Comparison of ENCODE assay signal across 9 cellular contexts in genomic region chr14:74579447-74580274, GRCh38. TPM values are rescaled to one million over a fixed set of nuclear protein-coding genes. Genes with fewer than 3 reads are reported as not detected.
A peak's percentile ranks its signal among the peaks of the same experiment; 100 is the strongest.
DNase-seq lines count a peak whose midpoint lies in the region; ATAC-seq and TF ChIP-seq lines count a peak whose summit lies in the region.
"Had no signal": no experiment of that assay in that cellular context is flagged by ENCODE, and none has a peak within 500 bp of the region (broad histone marks: within the 10 kb centered on the region; RNA-seq: fewer than 3 reads in every experiment).

No MANE protein-coding gene starts in this region.

- TF ChIP-seq CTCF in AG04449 (IDR thresholded peaks at IDR 0.05; ENCODE audit: insufficient read depth, low read length, missing control alignments) (no peak), ascending aorta (IDR thresholded peaks at IDR 0.05) (no peak), endodermal cell (conservative IDR thresholded peaks at IDR 0.05) (no peak)

- intact Hi-C loops in ascending aorta (cut with DNase I): no loop called here
- intact Hi-C loops in naive thymus-derived CD4-positive, alpha-beta T cell (cut with micrococcal nuclease): no loop called here

- H3K9me3 Mint-ChIP-seq in naive thymus-derived CD4-positive, alpha-beta T cell: no peaks in the 10 kb centered on the region
- no peaks in the 10 kb centered on the region for H3K9me3 Mint-ChIP-seq in endodermal cell

- H3K9ac ChIP-seq in endodermal cell (ENCODE audit: extremely low read depth, low read length, poor library complexity, severe bottlenecking): no peak overlapping the region

- H3K27ac Mint-ChIP-seq in naive thymus-derived CD4-positive, alpha-beta T cell: peak overlapping the region in 1 of 9 donors; percentile 25
- H3K27ac Mint-ChIP-seq in endodermal cell: no peak overlapping the region

- CTCF ChIA-PET in AG04449 (lab: Yijun Ruan, JAX): interaction anchor here (9.1 kb wide), 1 partner anchor 32 kb away, joined by 65 read pairs; the partner anchor contains the start of gene LTBP2
- CTCF ChIA-PET in naive thymus-derived CD4-positive, alpha-beta T cell (lab: Charles Lee): no interaction called here

- H3K27ac ChIP-seq in ascending aorta (peak overlapping the region; percentile 91 to 94), endodermal cell (ENCODE audit: low read depth, low read length) (no peak overlapping the region)
- no peak overlapping the region for H3K27ac ChIP-seq in naive thymus-derived CD4-positive, alpha-beta T cell (ENCODE audit: low read depth, low read length)

- H3K4me3 Mint-ChIP-seq in naive thymus-derived CD4-positive, alpha-beta T cell: no peak overlapping the region
- H3K4me3 Mint-ChIP-seq in endodermal cell: no peak overlapping the region

- H3K27me3 Mint-ChIP-seq in naive thymus-derived CD4-positive, alpha-beta T cell: peaks cover 0 to 11% (median under 1%) of the 10 kb centered on the region in 5 donors
- H3K27me3 Mint-ChIP-seq in endodermal cell (ENCODE audit: insufficient read depth): no peaks in the 10 kb centered on the region

- POLR2A ChIA-PET in AG04449 (lab: Yijun Ruan, JAX): no interaction called here
- POLR2A ChIA-PET in naive thymus-derived CD4-positive, alpha-beta T cell (lab: Charles Lee): no interaction called here

- H3K4me3 ChIP-seq in AG04449 (ENCODE audit: low read depth, low read length): no peak overlapping the region
- no peak overlapping the region for H3K4me3 ChIP-seq in ascending aorta
- H3K4me3 ChIP-seq in naive thymus-derived CD4-positive, alpha-beta T cell (ENCODE audit: low read length): no peak overlapping the region
- H3K4me3 ChIP-seq in H7 (ENCODE audit: insufficient read depth, low read depth, low read length): no peak overlapping the region
- H3K4me3 ChIP-seq in endodermal cell (ENCODE audit: low read length): no peak overlapping the region

- peaks cover 0 to 1% (median 0%) of the 10 kb centered on the region in 5 donors for H3K36me3 Mint-ChIP-seq in naive thymus-derived CD4-positive, alpha-beta T cell
- no peaks in the 10 kb centered on the region for H3K36me3 Mint-ChIP-seq in endodermal cell (ENCODE audit: low read depth)

- H3K4me1 ChIP-seq in ascending aorta (peaks cover 40 to 88% of the 10 kb centered on the region in 2 donors), endodermal cell (ENCODE audit: control insufficient read depth, insufficient read depth, low read length) (no peaks in the 10 kb centered on the region)
- H3K4me1 ChIP-seq in naive thymus-derived CD4-positive, alpha-beta T cell (ENCODE audit: control insufficient read depth in 2 of 2, insufficient read depth in 2 of 2, low read length in 2 of 2): peaks cover 0 to under 1% of the 10 kb centered on the region in 2 donors

- H3K36me3 ChIP-seq in ascending aorta (peaks cover 0 to 15% of the 10 kb centered on the region in 2 donors), H7 (replicated peaks; ENCODE audit: control insufficient read depth, insufficient read depth, low read length) (no peaks in the 10 kb centered on the region), endodermal cell (ENCODE audit: control insufficient read depth, insufficient read depth, low read length) (no peaks in the 10 kb centered on the region)
- H3K36me3 ChIP-seq in naive thymus-derived CD4-positive, alpha-beta T cell (ENCODE audit: control insufficient read depth in 2 of 3, insufficient read depth in 3 of 3, low read length in 3 of 3): no peaks in the 10 kb centered on the region

- peak; percentile 56 for DNase-seq in AG04449 (ENCODE audit: low read depth, low spot score)
- peak; percentile 46 for DNase-seq in LoVo (ENCODE audit: low spot score)
- DNase-seq in ascending aorta (ENCODE audit: low spot score in 2 of 2): no peak
- DNase-seq in naive thymus-derived CD4-positive, alpha-beta T cell: peak in 1 of 9 donors; percentile 38
- DNase-seq in H7: no peak
- no peak for DNase-seq in activated effector memory CD4-positive, alpha-beta T cell treated with Interleukin-2 at 50 U/mL for 16 hours
- DNase-seq in SKM-1 treated with dmso at 0.1 percent for 144 hours (lab: John Stamatoyannopoulos, UW; ENCODE audit: unreplicated experiment): no peak
- no peak for DNase-seq in endodermal cell
- DNase-seq: NCI-H524 had no signal

- H3K27me3 ChIP-seq in ascending aorta (no peaks in the 10 kb centered on the region), H7 (ENCODE audit: control insufficient read depth, insufficient read depth, low read length) (no peaks in the 10 kb centered on the region), endodermal cell (ENCODE audit: control insufficient read depth, insufficient read depth, low read length, poor library complexity, severe bottlenecking) (no peaks in the 10 kb centered on the region)
- no peaks in the 10 kb centered on the region for H3K27me3 ChIP-seq in naive thymus-derived CD4-positive, alpha-beta T cell (ENCODE audit: control insufficient read depth in 2 of 2, insufficient read depth in 2 of 2, low read length in 2 of 2)

- 91 to 93% methylated on average over 8 to 11 of the region's 12 CpGs for WGBS in endodermal cell (ENCODE audit: insufficient coverage in 1 of 2, insufficient read length in 1 of 2), 2 experiments

- H3K9me3 ChIP-seq in ascending aorta (no peaks in the 10 kb centered on the region), endodermal cell (ENCODE audit: control insufficient read depth, low read length) (no peaks in the 10 kb centered on the region)
- no peaks in the 10 kb centered on the region for H3K9me3 ChIP-seq in naive thymus-derived CD4-positive, alpha-beta T cell (ENCODE audit: control insufficient read depth in 2 of 3, low read length in 3 of 3)

- H3K4me1 Mint-ChIP-seq in naive thymus-derived CD4-positive, alpha-beta T cell: peaks cover 0 to 14% (median 8%) of the 10 kb centered on the region in 7 donors
- no peaks in the 10 kb centered on the region for H3K4me1 Mint-ChIP-seq in endodermal cell

- ATAC-seq in naive thymus-derived CD4-positive, alpha-beta T cell: peak; percentile 18

RNA-seq across cellular contexts. Expression of gene LTBP2, which starts 32.4 kb away (rescaled TPM):
- total RNA-seq in ascending aorta (383 TPM), endodermal cell (1 to 10 TPM; 1.7 to 2.9 TPM)
- total RNA-seq in naive thymus-derived CD4-positive, alpha-beta T cell: 1 to 10 TPM in 1 of 5 experiments, under 1 TPM in 4; 0.17 to 1.1 (median 0.58) TPM
- under 1 TPM; 0.07 to 0.22 TPM for polyA plus RNA-seq in naive thymus-derived CD4-positive, alpha-beta T cell
- total RNA-seq in H7 (2014; rRNA removed; shearing (Covaris generic)): 1.3 and 2.0 TPM in 2 replicates
- 2.4 TPM for polyA plus RNA-seq in endodermal cell (2013, experiment 1 of 2)
- 2.8 TPM for polyA plus RNA-seq in endodermal cell (2013, experiment 2 of 2)

Comparison
In these comparisons a context has a peak if more than half of its experiments do, and no peak if none do; other contexts are left out.
1. DNase-seq: peak in AG04449 (single experiment) and LoVo (single experiment); none in ascending aorta (0 of 2), H7 (single experiment), activated effector memory CD4-positive, alpha-beta T cell treated with Interleukin-2 at 50 U/mL for 16 hours (single experiment), SKM-1 treated with dmso at 0.1 percent for 144 hours (single experiment) and endodermal cell (single experiment).
2. H3K27ac ChIP-seq: peak in ascending aorta (2 of 2); none in naive thymus-derived CD4-positive, alpha-beta T cell (single experiment) and endodermal cell (single experiment).
3. RNA of gene LTBP2, which starts 32.4 kb away (total RNA-seq): 383 TPM in ascending aorta (single experiment); 1.7 to 2.9 TPM in endodermal cell, 1.3 to 2.0 TPM in H7 and 0.17 to 1.1 TPM in naive thymus-derived CD4-positive, alpha-beta T cell; every median in the first group is over 10 times any median in the second.